ENCODE assay signal across 8 cellular contexts in the genomic region with DNA sequence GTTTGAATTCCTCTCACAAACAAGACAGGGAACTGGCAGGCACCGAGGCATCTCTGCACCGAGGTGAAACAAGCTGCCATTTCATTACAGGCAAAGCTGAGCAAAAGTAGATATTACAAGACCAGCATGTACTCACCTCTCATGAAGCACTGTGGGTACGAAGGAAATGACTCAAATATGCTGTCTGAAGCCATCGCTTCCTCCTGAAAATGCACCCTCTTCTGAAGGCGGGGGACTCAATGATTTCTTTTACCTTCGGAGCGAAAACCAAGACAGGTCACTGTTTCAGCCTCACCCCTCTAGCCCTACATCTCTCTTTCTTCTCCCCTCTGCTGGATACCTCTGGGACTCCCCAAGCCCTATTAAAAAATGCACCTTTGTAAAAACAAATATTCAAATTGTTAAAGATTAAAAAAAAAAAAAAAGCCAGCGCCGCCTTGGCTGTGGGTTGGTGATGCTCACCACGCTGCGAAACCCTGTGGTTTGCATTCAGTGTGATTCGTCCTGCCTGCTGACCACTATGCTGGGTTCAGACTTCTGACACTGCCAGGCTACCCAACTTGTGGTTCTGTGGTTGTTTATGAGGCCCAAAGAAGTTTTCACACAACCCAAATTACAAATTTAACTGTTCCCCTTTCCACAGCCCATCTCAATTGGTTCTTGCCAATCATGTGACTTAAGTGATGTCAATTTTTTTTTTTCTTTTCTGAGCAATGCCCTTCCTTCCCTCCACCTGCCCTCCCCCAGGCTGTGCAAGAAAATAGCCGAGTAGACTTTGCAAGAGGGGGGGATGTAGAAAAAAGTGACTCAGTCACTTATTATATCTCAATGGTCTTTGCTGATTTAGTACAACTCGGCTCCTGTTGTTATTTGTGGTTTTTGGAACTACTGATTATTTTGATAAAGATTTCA. TPM values are rescaled to one million over a fixed set of nuclear protein-coding genes. Genes with fewer than 3 reads are reported as not detected.
DNase-seq lines count a peak whose midpoint lies in the region; ATAC-seq and TF ChIP-seq lines count a peak whose summit lies in the region.

TSS of gene RUNX1 (minus strand) at position 597 of the 912 bp plus-strand sequence.

- H3K4me1 ChIP-seq in BLaER1, result peaks cover 57% of the 10 kb centered on the region
- H3K4me1 ChIP-seq in body of pancreas, result peaks cover 12% of the 10 kb centered on the region

- peak within 1 kb of the TSS; percentile 93 for H3K27ac ChIP-seq in BLaER1
- peak within 1 kb of the TSS in 1 of 4 donors; percentile 63 for H3K27ac ChIP-seq in body of pancreas

- peak; percentile 64 for ATAC-seq in GM19463 (IDR thresholded peaks at IDR 0.05; ENCODE audit: unreplicated experiment)
- peak; percentile 67 for ATAC-seq in HG03571 (IDR thresholded peaks at IDR 0.05; ENCODE audit: unreplicated experiment)
- ATAC-seq in body of pancreas, result no peak

- peak in 2 of 3 donors; percentile 21 to 42 for TF ChIP-seq POLR2A in body of pancreas (IDR thresholded peaks at IDR 0.05)

- DNase-seq in T-helper 9 cell, result peak; percentile 61
- DNase-seq in body of pancreas, result peak in 3 of 4 donors; percentile 17 to 75 (median 21)
- peak; percentile 83 for DNase-seq in medulla oblongata (ENCODE audit: extremely low spot score)
- peak; percentile 69 for DNase-seq in stimulated activated CD8-positive, alpha-beta memory T cell treated with anti-CD3 and anti-CD28 coated beads, Interleukin-4, amount 100 ng/mL, for 24 hours (ENCODE audit: low read depth)
- no peak for DNase-seq in DMS 273 (lab: John Stamatoyannopoulos, UW; ENCODE audit: unreplicated experiment)

- peak within 1 kb of the TSS; percentile 95 for H3K4me2 ChIP-seq in BLaER1

- H3K27me3 ChIP-seq in BLaER1, result no peaks in the 10 kb centered on the region
- H3K27me3 ChIP-seq in body of pancreas, result no peaks in the 10 kb centered on the region

- H3K9me3 ChIP-seq in BLaER1 (no peaks in the 10 kb centered on the region), body of pancreas (no peaks in the 10 kb centered on the region)

- WGBS in body of pancreas, 2 donors, result 54 to 74% methylated on average over 14 of the region's 14 CpGs

- TF ChIP-seq CTCF in body of pancreas (IDR thresholded peaks at IDR 0.05), result no peak

- intact Hi-C loops in body of pancreas (cut with DNase I), result no loop called here

- H4K20me1 ChIP-seq in BLaER1, result peaks cover 16% of the 10 kb centered on the region

- peak within 1 kb of the TSS; percentile 96 for H3K9ac ChIP-seq in BLaER1

- H3K4me3 ChIP-seq in BLaER1 (peak within 1 kb of the TSS; percentile 88), body of pancreas (no peak within 1 kb of the TSS)

- peaks cover 31% of the 10 kb centered on the region for H3K36me3 ChIP-seq in BLaER1
- no peaks in the 10 kb centered on the region for H3K36me3 ChIP-seq in body of pancreas (replicated peaks in 1 of 2; ENCODE audit: insufficient read depth in 1 of 2, low read depth in 2 of 2)

RNA-seq across cellular contexts. Expression of gene RUNX1, which starts in this region (rescaled TPM):
- total RNA-seq in body of pancreas, result 10 to 100 TPM in 1 of 2 donors, 1 to 10 TPM in 1; 4.9 to 12.5 TPM
